Comparison of ENCODE assay signal across 2 cellular contexts in the genomic region with DNA sequence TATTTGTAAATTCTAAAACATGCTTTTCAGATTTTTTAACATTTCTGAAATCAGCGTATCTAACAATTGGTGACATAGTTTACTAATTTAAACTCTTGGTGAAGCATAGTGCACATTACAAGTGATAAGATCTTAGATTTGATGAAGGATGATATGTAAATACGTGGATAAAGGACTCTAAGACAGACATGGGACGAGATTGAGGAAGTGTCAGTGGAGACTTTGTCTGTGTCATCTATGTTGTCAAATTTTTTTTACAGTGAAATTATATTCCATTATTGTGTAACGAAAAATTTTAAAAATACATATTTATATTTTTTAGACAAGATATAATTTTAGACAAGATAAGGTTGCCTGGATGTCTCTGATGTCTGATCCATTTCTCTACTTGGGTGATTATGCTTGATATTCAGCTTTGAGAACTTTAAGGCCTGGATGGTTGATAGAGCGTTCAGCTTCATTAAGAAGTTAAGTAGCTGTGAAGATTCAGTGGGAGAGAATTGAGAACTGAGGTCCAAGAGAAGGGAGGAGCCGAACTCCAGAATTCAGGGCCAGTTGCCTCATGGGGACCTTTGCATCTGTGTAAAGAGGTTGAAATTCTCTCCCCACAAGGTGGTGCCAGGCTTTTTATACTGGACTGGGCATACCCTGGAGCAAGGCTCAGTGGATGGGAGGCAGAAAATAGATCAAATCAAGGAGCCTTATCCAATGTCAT.
TF ChIP-seq lines count a peak whose summit lies in the region.

No MANE protein-coding gene starts in this region.

TF ChIP-seq in HCT116, 20 proteins besides CTCF, POLR2A, EP300 and RAD21:
- TF ChIP-seq EGR1 (IDR thresholded peaks at IDR 0.05; ENCODE audit: low read depth) (no peak), EZH2phosphoT487 (IDR thresholded peaks at IDR 0.05; ENCODE audit: borderline replicate concordance) (no peak), SIN3A (IDR thresholded peaks at IDR 0.05; ENCODE audit: low read depth) (no peak), ZNF274 (IDR thresholded peaks at IDR 0.05; ENCODE audit: low read depth, low read length) (no peak), FOSL1 (IDR thresholded peaks at IDR 0.05; ENCODE audit: low read depth) (no peak), ELF1 (IDR thresholded peaks at IDR 0.05; ENCODE audit: borderline replicate concordance, low read depth) (no peak)
- TF ChIP-seq, protein P1, sequence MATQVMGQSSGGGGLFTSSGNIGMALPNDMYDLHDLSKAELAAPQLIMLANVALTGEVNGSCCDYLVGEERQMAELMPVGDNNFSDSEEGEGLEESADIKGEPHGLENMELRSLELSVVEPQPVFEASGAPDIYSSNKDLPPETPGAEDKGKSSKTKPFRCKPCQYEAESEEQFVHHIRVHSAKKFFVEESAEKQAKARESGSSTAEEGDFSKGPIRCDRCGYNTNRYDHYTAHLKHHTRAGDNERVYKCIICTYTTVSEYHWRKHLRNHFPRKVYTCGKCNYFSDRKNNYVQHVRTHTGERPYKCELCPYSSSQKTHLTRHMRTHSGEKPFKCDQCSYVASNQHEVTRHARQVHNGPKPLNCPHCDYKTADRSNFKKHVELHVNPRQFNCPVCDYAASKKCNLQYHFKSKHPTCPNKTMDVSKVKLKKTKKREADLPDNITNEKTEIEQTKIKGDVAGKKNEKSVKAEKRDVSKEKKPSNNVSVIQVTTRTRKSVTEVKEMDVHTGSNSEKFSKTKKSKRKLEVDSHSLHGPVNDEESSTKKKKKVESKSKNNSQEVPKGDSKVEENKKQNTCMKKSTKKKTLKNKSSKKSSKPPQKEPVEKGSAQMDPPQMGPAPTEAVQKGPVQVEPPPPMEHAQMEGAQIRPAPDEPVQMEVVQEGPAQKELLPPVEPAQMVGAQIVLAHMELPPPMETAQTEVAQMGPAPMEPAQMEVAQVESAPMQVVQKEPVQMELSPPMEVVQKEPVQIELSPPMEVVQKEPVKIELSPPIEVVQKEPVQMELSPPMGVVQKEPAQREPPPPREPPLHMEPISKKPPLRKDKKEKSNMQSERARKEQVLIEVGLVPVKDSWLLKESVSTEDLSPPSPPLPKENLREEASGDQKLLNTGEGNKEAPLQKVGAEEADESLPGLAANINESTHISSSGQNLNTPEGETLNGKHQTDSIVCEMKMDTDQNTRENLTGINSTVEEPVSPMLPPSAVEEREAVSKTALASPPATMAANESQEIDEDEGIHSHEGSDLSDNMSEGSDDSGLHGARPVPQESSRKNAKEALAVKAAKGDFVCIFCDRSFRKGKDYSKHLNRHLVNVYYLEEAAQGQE (IDR thresholded peaks at IDR 0.05; ENCODE audit: low read depth) = no peak

TF ChIP-seq in GM12878, 131 proteins besides CTCF, POLR2A, EP300 and RAD21:
- TF ChIP-seq BCL11A (IDR thresholded peaks at IDR 0.05; ENCODE audit: low read depth, low read length) (no peak), SPI1 (IDR thresholded peaks at IDR 0.05; ENCODE audit: borderline replicate concordance, insufficient read depth, low read depth, low read length) (peak; percentile 5; the same call in 1 of the 2 replicates), SMC3 (IDR thresholded peaks at IDR 0.05; ENCODE audit: borderline replicate concordance, low read length) (peak; percentile 27; the same call in 1 of the 2 replicates), CHD2 (IDR thresholded peaks at IDR 0.05; ENCODE audit: borderline replicate concordance, low read depth, low read length) (no peak)
- TF ChIP-seq, protein P2, sequence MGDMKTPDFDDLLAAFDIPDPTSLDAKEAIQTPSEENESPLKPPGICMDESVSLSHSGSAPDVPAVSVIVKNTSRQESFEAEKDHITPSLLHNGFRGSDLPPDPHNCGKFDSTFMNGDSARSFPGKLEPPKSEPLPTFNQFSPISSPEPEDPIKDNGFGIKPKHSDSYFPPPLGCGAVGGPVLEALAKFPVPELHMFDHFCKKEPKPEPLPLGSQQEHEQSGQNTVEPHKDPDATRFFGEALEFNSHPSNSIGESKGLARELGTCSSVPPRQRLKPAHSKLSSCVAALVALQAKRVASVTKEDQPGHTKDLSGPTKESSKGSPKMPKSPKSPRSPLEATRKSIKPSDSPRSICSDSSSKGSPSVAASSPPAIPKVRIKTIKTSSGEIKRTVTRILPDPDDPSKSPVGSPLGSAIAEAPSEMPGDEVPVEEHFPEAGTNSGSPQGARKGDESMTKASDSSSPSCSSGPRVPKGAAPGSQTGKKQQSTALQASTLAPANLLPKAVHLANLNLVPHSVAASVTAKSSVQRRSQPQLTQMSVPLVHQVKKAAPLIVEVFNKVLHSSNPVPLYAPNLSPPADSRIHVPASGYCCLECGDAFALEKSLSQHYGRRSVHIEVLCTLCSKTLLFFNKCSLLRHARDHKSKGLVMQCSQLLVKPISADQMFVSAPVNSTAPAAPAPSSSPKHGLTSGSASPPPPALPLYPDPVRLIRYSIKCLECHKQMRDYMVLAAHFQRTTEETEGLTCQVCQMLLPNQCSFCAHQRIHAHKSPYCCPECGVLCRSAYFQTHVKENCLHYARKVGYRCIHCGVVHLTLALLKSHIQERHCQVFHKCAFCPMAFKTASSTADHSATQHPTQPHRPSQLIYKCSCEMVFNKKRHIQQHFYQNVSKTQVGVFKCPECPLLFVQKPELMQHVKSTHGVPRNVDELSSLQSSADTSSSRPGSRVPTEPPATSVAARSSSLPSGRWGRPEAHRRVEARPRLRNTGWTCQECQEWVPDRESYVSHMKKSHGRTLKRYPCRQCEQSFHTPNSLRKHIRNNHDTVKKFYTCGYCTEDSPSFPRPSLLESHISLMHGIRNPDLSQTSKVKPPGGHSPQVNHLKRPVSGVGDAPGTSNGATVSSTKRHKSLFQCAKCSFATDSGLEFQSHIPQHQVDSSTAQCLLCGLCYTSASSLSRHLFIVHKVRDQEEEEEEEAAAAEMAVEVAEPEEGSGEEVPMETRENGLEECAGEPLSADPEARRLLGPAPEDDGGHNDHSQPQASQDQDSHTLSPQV (IDR thresholded peaks at IDR 0.05) = no peak
- TF ChIP-seq, protein P3, sequence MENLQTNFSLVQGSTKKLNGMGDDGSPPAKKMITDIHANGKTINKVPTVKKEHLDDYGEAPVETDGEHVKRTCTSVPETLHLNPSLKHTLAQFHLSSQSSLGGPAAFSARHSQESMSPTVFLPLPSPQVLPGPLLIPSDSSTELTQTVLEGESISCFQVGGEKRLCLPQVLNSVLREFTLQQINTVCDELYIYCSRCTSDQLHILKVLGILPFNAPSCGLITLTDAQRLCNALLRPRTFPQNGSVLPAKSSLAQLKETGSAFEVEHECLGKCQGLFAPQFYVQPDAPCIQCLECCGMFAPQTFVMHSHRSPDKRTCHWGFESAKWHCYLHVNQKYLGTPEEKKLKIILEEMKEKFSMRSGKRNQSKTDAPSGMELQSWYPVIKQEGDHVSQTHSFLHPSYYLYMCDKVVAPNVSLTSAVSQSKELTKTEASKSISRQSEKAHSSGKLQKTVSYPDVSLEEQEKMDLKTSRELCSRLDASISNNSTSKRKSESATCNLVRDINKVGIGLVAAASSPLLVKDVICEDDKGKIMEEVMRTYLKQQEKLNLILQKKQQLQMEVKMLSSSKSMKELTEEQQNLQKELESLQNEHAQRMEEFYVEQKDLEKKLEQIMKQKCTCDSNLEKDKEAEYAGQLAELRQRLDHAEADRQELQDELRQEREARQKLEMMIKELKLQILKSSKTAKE (IDR thresholded peaks at IDR 0.05; ENCODE audit: low read depth, poor library complexity, severe bottlenecking) = no peak
